ENCODE assay signal across 17 cellular contexts in genomic region chr15:98715890-98716443, GRCh38.
DNase-seq lines count a peak whose midpoint lies in the region; ATAC-seq and TF ChIP-seq lines count a peak whose summit lies in the region.
"Had no signal": no experiment of that assay in that cellular context is flagged by ENCODE, and none has a peak within 500 bp of the region (broad histone marks: within the 10 kb centered on the region; RNA-seq: fewer than 3 reads in every experiment).

No MANE protein-coding gene starts in this region.

- no peak overlapping the region for H3K4me2 ChIP-seq in GM23248 (ENCODE audit: unreplicated experiment)

- peak overlapping the region; percentile 48 for H3K27ac ChIP-seq in GM23248
- H3K27ac ChIP-seq: right lobe of liver had no signal

- peak overlapping the region; percentile 0 for H3K4me3 Mint-ChIP-seq in T-helper 2 cell treated with Interferon-gamma antibody and Interleukin-4, amounts not matched to agents 5 μg/mL and 100 μg/mL, for 36 hours
- peak overlapping the region; percentile 39 for H3K4me3 Mint-ChIP-seq in activated naive CD8-positive, alpha-beta T cell treated with anti-CD3 and anti-CD28 coated beads, Interleukin-2, amount 10 ng/mL, durations not matched to agents 7 days and 5 days
- no peak overlapping the region for H3K4me3 Mint-ChIP-seq in nephron progenitor cell
- H3K4me3 Mint-ChIP-seq: nephron had no signal

- H3K27ac Mint-ChIP-seq in T-helper 2 cell treated with Interferon-gamma antibody and Interleukin-4, amounts not matched to agents 5 μg/mL and 100 μg/mL, for 36 hours: peak overlapping the region; percentile 23
- peak overlapping the region; percentile 64 for H3K27ac Mint-ChIP-seq in activated naive CD8-positive, alpha-beta T cell treated with anti-CD3 and anti-CD28 coated beads, Interleukin-2, amount 10 ng/mL, durations not matched to agents 7 days and 5 days
- H3K27ac Mint-ChIP-seq in nephron progenitor cell: peak overlapping the region; percentile 60

- TF ChIP-seq CTCF in nephron progenitor cell (IDR thresholded peaks at IDR 0.05): no peak

- peaks cover 41% of the 10 kb centered on the region for H3K4me1 Mint-ChIP-seq in T-helper 2 cell treated with Interferon-gamma antibody and Interleukin-4, amounts not matched to agents 5 μg/mL and 100 μg/mL, for 36 hours (ENCODE audit: low read depth)
- H3K4me1 Mint-ChIP-seq in activated naive CD8-positive, alpha-beta T cell treated with anti-CD3 and anti-CD28 coated beads, Interleukin-2, amount 10 ng/mL, durations not matched to agents 7 days and 5 days: peaks cover 49% of the 10 kb centered on the region
- H3K4me1 Mint-ChIP-seq in nephron progenitor cell: peaks cover 73% of the 10 kb centered on the region

- H3K9ac ChIP-seq in GM23248: peak overlapping the region; percentile 23; the same call in 1 of the 2 replicates

- peaks cover 10% of the 10 kb centered on the region; the same call in 1 of the 2 replicates for H3K36me3 ChIP-seq in GM23248 (ENCODE audit: low read depth)
- H3K36me3 ChIP-seq: right lobe of liver, uterus had no signal

- peaks cover 100% of the 10 kb centered on the region for H3K79me2 ChIP-seq in GM23248 (ENCODE audit: insufficient read depth)

- H2AFZ ChIP-seq in GM23248: no peak overlapping the region

- POLR2A ChIA-PET in activated naive CD8-positive, alpha-beta T cell treated with anti-CD3 and anti-CD28 coated beads, Interleukin-2, amount 10 ng/mL, durations not matched to agents 7 days and 5 days (lab: Charles Lee): no interaction called here

- H3K9me3 Mint-ChIP-seq in T-helper 2 cell treated with Interferon-gamma antibody and Interleukin-4, amounts not matched to agents 5 μg/mL and 100 μg/mL, for 36 hours: peaks cover 12% of the 10 kb centered on the region
- H3K9me3 Mint-ChIP-seq in activated naive CD8-positive, alpha-beta T cell treated with anti-CD3 and anti-CD28 coated beads, Interleukin-2, amount 10 ng/mL, durations not matched to agents 7 days and 5 days: peaks cover 6% of the 10 kb centered on the region
- H3K9me3 Mint-ChIP-seq in nephron progenitor cell: peaks cover 16% of the 10 kb centered on the region

- H3K4me1 ChIP-seq in GM23248 (ENCODE audit: insufficient read depth): peaks cover 48% of the 10 kb centered on the region
- H3K4me1 ChIP-seq: right lobe of liver had no signal

- no peaks in the 10 kb centered on the region for H3K9me3 ChIP-seq in GM23248 (ENCODE audit: low read depth)
- H3K9me3 ChIP-seq: right lobe of liver, uterus had no signal

- H4K20me1 ChIP-seq in GM23248 (ENCODE audit: insufficient read depth): peaks cover 28% of the 10 kb centered on the region

- no peak for DNase-seq in T-helper 2 cell treated with Interferon-gamma antibody and Interleukin-4, amounts not matched to agents 5 μg/mL and 100 μg/mL, for 36 hours (ENCODE audit: low spot score)
- DNase-seq in T-helper 2 cell (no peak), GM23248 (no peak), nephron progenitor cell (no peak), SIG-M5 (lab: John Stamatoyannopoulos, UW) (no peak), NCI-H774 (lab: John Stamatoyannopoulos, UW) (no peak)
- DNase-seq in activated naive CD8-positive, alpha-beta T cell treated with anti-CD3 and anti-CD28 coated beads, Interleukin-2, amount 10 ng/mL, durations not matched to agents 7 days and 5 days: peak; percentile 35
- DNase-seq: COR-L47; dermis blood vessel endothelial cell; GDM1; NCI-H2081; right lobe of liver; stimulated activated CD4-positive, alpha-beta T cell treated with anti-CD3 and anti-CD28 coated beads, Interleukin-2, amount 100 ng/mL, for 48 hours; uterus had no signal

- no peak overlapping the region for H3K4me3 ChIP-seq in GM23248
- H3K4me3 ChIP-seq: right lobe of liver, uterus had no signal

- H3K27me3 ChIP-seq in GM23248 (replicated peaks; ENCODE audit: insufficient read depth): no peaks in the 10 kb centered on the region
- H3K27me3 ChIP-seq: right lobe of liver, uterus had no signal

- in situ Hi-C loops in GM23248 (cut with MboI): no loop called here

- no peaks in the 10 kb centered on the region; the same call in 1 of the 2 replicates for H3F3A ChIP-seq in GM23248 (ENCODE audit: insufficient read depth)

- H3K27me3 Mint-ChIP-seq in T-helper 2 cell treated with Interferon-gamma antibody and Interleukin-4, amounts not matched to agents 5 μg/mL and 100 μg/mL, for 36 hours (ENCODE audit: low read depth): no peaks in the 10 kb centered on the region
- H3K27me3 Mint-ChIP-seq in activated naive CD8-positive, alpha-beta T cell treated with anti-CD3 and anti-CD28 coated beads, Interleukin-2, amount 10 ng/mL, durations not matched to agents 7 days and 5 days: no peaks in the 10 kb centered on the region
- peaks cover 3% of the 10 kb centered on the region for H3K27me3 Mint-ChIP-seq in nephron progenitor cell (ENCODE audit: low read depth, poor library complexity)

- peaks cover 14% of the 10 kb centered on the region for H3K36me3 Mint-ChIP-seq in T-helper 2 cell treated with Interferon-gamma antibody and Interleukin-4, amounts not matched to agents 5 μg/mL and 100 μg/mL, for 36 hours (ENCODE audit: low read depth)
- peaks cover 15% of the 10 kb centered on the region for H3K36me3 Mint-ChIP-seq in activated naive CD8-positive, alpha-beta T cell treated with anti-CD3 and anti-CD28 coated beads, Interleukin-2, amount 10 ng/mL, durations not matched to agents 7 days and 5 days
- peaks cover 32% of the 10 kb centered on the region for H3K36me3 Mint-ChIP-seq in nephron progenitor cell (ENCODE audit: low read depth)

- 87 to 88% methylated on average over 9 of the region's 9 CpGs for WGBS in GM23248 (ENCODE audit: low coverage in 1 of 2, low lambda C conversion rate in 2 of 2, missing lambda C conversion rate in 2 of 2), 2 experiments

- peak; percentile 73 for ATAC-seq in activated naive CD8-positive, alpha-beta T cell treated with anti-CD3 and anti-CD28 coated beads, Interleukin-2, amount 10 ng/mL, durations not matched to agents 7 days and 5 days (ENCODE audit: low read depth)
- no peak for ATAC-seq in HG03354 (IDR thresholded peaks at IDR 0.05; ENCODE audit: poor library complexity, severe bottlenecking, unreplicated experiment)
- ATAC-seq: left lobe of liver, right lobe of liver had no signal

- no peaks in the 10 kb centered on the region for H3K9me2 ChIP-seq in GM23248 (ENCODE audit: insufficient read depth)
